14 cellular contexts compared by ENCODE assay signal in the genomic region with DNA sequence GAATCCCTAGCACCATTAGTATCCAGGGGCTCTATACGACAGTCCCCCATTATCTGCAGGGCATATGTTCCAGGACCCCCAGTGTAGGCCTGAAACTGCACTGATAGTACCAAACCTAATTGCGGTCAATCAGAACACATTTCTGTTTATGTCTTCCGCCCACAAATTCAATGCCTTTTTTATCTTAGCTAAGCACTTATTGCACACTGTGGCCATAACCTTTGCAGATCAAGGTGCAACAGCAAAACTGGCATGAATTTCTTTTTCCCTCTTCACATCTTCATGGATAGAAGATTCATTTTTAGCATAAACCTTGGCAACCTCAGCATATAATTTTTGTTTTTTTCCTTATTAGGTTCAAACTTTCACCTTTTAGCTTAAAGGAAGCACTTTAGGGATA.
DNase-seq lines count a peak whose midpoint lies in the region; ATAC-seq, FAIRE-seq and TF ChIP-seq lines count a peak whose summit lies in the region.
"Had no signal": no experiment of that assay in that cellular context is flagged by ENCODE, and none has a peak within 500 bp of the region (broad histone marks: within the 10 kb centered on the region; RNA-seq: fewer than 3 reads in every experiment).

No MANE protein-coding gene starts in this region.

- H3K27me3 ChIP-seq in OCI-LY1 (ENCODE audit: insufficient read depth, low read length) (no peaks in the 10 kb centered on the region), esophagus muscularis mucosa (no peaks in the 10 kb centered on the region), tibial artery (no peaks in the 10 kb centered on the region), suprapubic skin (no peaks in the 10 kb centered on the region)
- H3K27me3 ChIP-seq: BLaER1 had no signal

- DNase-seq in esophagus muscularis mucosa (ENCODE audit: extremely low spot score) (no peak), tibial artery (no peak), suprapubic skin (ENCODE audit: low spot score in 2 of 2) (no peak), natural killer cell (no peak)
- DNase-seq: DMS153, GF-D8, H9 had no signal

- TF ChIP-seq EP300 in esophagus muscularis mucosa (IDR thresholded peaks at IDR 0.05) (no peak), suprapubic skin (IDR thresholded peaks at IDR 0.05) (no peak)

- peaks cover 0 to 4% of the 10 kb centered on the region in 2 donors for H3K9me3 Mint-ChIP-seq in natural killer cell
- H3K9me3 Mint-ChIP-seq: H9 had no signal

- H3K9me3 ChIP-seq in OCI-LY1 (ENCODE audit: low read length) (no peaks in the 10 kb centered on the region), esophagus muscularis mucosa (no peaks in the 10 kb centered on the region), tibial artery (no peaks in the 10 kb centered on the region), suprapubic skin (no peaks in the 10 kb centered on the region)
- H3K9me3 ChIP-seq: BLaER1 had no signal

- H3K4me3 ChIP-seq in OCI-LY1 (ENCODE audit: low read depth, low read length, poor library complexity, severe bottlenecking) (peak overlapping the region; percentile 13), esophagus muscularis mucosa (no peak overlapping the region), tibial artery (no peak overlapping the region), suprapubic skin (no peak overlapping the region)
- H3K4me3 ChIP-seq: BLaER1 had no signal

- no peak overlapping the region for H2AFZ ChIP-seq in OCI-LY1 (ENCODE audit: low read length)

- no peak overlapping the region for H3K27ac Mint-ChIP-seq in natural killer cell
- H3K27ac Mint-ChIP-seq: CD14-positive monocyte; CD4-positive, alpha-beta memory T cell; H9 had no signal

- peak overlapping the region; percentile 51 for H3K4me2 ChIP-seq in OCI-LY1 (ENCODE audit: low read length)

- no peaks in the 10 kb centered on the region for H3K27me3 Mint-ChIP-seq in natural killer cell (ENCODE audit: low read depth in 2 of 2)
- H3K27me3 Mint-ChIP-seq: CD4-positive, alpha-beta memory T cell had no signal

- WGBS in esophagus muscularis mucosa, result 100% methylated on average over 3 of the region's 3 CpGs
- 90% methylated on average over 3 of the region's 3 CpGs for WGBS in suprapubic skin

- H3K9me2 ChIP-seq in OCI-LY1 (ENCODE audit: low read depth, low read length), result no peaks in the 10 kb centered on the region

- no peaks in the 10 kb centered on the region for H3K36me3 ChIP-seq in OCI-LY1 (ENCODE audit: insufficient read depth, low read length)
- H3K36me3 ChIP-seq in esophagus muscularis mucosa, result no peaks in the 10 kb centered on the region
- H3K36me3 ChIP-seq in tibial artery, result no peaks in the 10 kb centered on the region
- H3K36me3 ChIP-seq in suprapubic skin, result no peaks in the 10 kb centered on the region
- H3K36me3 ChIP-seq: BLaER1 had no signal

- ATAC-seq in natural killer cell, result no peak
- ATAC-seq in HG03045 (IDR thresholded peaks at IDR 0.05; ENCODE audit: unreplicated experiment), result no peak

- H3K27ac ChIP-seq in OCI-LY1 (ENCODE audit: low read depth, low read length, poor library complexity, severe bottlenecking), result peak overlapping the region; percentile 63
- peak overlapping the region; percentile 67 to 83 (median 72) for H3K27ac ChIP-seq in esophagus muscularis mucosa (replicated peaks in 1 of 4)
- peak overlapping the region; percentile 73 to 75 for H3K27ac ChIP-seq in tibial artery
- no peak overlapping the region for H3K27ac ChIP-seq in suprapubic skin
- H3K27ac ChIP-seq: BLaER1 had no signal

- no peaks in the 10 kb centered on the region for H4K20me1 ChIP-seq in OCI-LY1 (ENCODE audit: insufficient read depth, low read length)
- H4K20me1 ChIP-seq: BLaER1 had no signal

- FAIRE-seq in A204.1 (lab: Jason Lieb, UNC), result peak; percentile 83
- FAIRE-seq: H1 had no signal

- no peak for TF ChIP-seq CTCF in OCI-LY1 (IDR thresholded peaks at IDR 0.05; ENCODE audit: low read length)
- TF ChIP-seq CTCF in esophagus muscularis mucosa (IDR thresholded peaks at IDR 0.05), result no peak
- no peak for TF ChIP-seq CTCF in tibial artery (IDR thresholded peaks at IDR 0.05)
- TF ChIP-seq CTCF in suprapubic skin (IDR thresholded peaks at IDR 0.05), result no peak
- no peak for TF ChIP-seq CTCF in natural killer cell (IDR thresholded peaks at IDR 0.05)

- no peaks in the 10 kb centered on the region for H3F3A ChIP-seq in OCI-LY1 (ENCODE audit: insufficient read depth, low read length)

- intact Hi-C loops in esophagus muscularis mucosa (cut with DNase I) (no loop called here), tibial artery (cut with DNase I; ENCODE audit: low total_unique reads) (no loop called here), natural killer cell (cut with micrococcal nuclease) (no loop called here)

- H3K4me1 Mint-ChIP-seq in natural killer cell, result no peaks in the 10 kb centered on the region
- H3K4me1 Mint-ChIP-seq: CD4-positive, alpha-beta memory T cell; H9 had no signal

- no peak overlapping the region for H3K9ac ChIP-seq in OCI-LY1 (ENCODE audit: low read length)
- H3K9ac ChIP-seq: BLaER1 had no signal

- no peak overlapping the region for H3K4me3 Mint-ChIP-seq in natural killer cell
- H3K4me3 Mint-ChIP-seq: CD14-positive monocyte; CD4-positive, alpha-beta memory T cell; H9 had no signal

- H3K4me1 ChIP-seq in OCI-LY1 (ENCODE audit: insufficient read depth, low read length, severe bottlenecking) (peaks cover 37% of the 10 kb centered on the region), esophagus muscularis mucosa (peaks cover 0 to 62% (median 52%) of the 10 kb centered on the region in 4 donors), tibial artery (peaks cover 0 to 77% (median 38%) of the 10 kb centered on the region in 4 donors), suprapubic skin (peaks cover 12% of the 10 kb centered on the region)

- TF ChIP-seq POLR2A in esophagus muscularis mucosa (IDR thresholded peaks at IDR 0.05; ENCODE audit: low read depth) (no peak), suprapubic skin (IDR thresholded peaks at IDR 0.05) (no peak)

- H3K79me2 ChIP-seq in OCI-LY1 (ENCODE audit: insufficient read depth, low read length), result no peaks in the 10 kb centered on the region

- peaks cover 2% of the 10 kb centered on the region for H3K36me3 Mint-ChIP-seq in natural killer cell
- H3K36me3 Mint-ChIP-seq: CD14-positive monocyte; CD4-positive, alpha-beta memory T cell had no signal
